ENCODE assay signal across 9 cellular contexts in the genomic region with DNA sequence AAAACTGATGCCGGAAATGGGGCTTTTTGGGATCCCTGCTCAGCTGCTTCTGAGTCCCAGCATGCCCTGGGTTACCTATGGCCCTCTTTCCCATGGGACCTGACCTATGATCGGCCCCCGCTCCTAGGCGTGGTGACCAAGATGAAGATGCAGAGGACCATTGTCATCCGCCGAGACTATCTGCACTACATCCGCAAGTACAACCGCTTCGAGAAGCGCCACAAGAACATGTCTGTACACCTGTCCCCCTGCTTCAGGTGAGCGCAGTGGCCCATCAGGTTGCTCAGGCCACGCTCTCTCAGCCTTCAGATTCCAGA. TPM values are rescaled to one million over a fixed set of nuclear protein-coding genes. Genes with fewer than 3 reads are reported as not detected.
DNase-seq lines count a peak whose midpoint lies in the region; ATAC-seq and TF ChIP-seq lines count a peak whose summit lies in the region.
"Had no signal": no experiment of that assay in that cellular context is flagged by ENCODE, and none has a peak within 500 bp of the region (broad histone marks: within the 10 kb centered on the region; RNA-seq: fewer than 3 reads in every experiment).

No MANE protein-coding gene starts in this region.

- H3K4me2 ChIP-seq in OCI-LY1 (ENCODE audit: low read length) = peak overlapping the region; percentile 79

- peaks cover 8% of the 10 kb centered on the region for H3F3A ChIP-seq in OCI-LY1 (ENCODE audit: insufficient read depth, low read length)

- H3K27me3 ChIP-seq in OCI-LY1 (ENCODE audit: insufficient read depth, low read length) = no peaks in the 10 kb centered on the region
- H3K27me3 ChIP-seq in neuron (ENCODE audit: insufficient read depth, low read length) = no peaks in the 10 kb centered on the region

- H3K4me3 Mint-ChIP-seq in CD14-positive monocyte = peak overlapping the region in 1 of 2 donors; percentile 91

- peaks cover 28 to 29% of the 10 kb centered on the region in 2 donors for H3K36me3 Mint-ChIP-seq in CD14-positive monocyte

- TF ChIP-seq CTCF in CD14-positive monocyte (IDR thresholded peaks at IDR 0.05) = no peak
- TF ChIP-seq CTCF in OCI-LY1 (IDR thresholded peaks at IDR 0.05; ENCODE audit: low read length) = no peak
- TF ChIP-seq CTCF in coronary artery (IDR thresholded peaks at IDR 0.05) = no peak

- no peak for ATAC-seq in HG02571 (IDR thresholded peaks at IDR 0.05; ENCODE audit: unreplicated experiment)

- H3K4me1 Mint-ChIP-seq in CD14-positive monocyte = peaks cover 40% of the 10 kb centered on the region

- no peak overlapping the region for H3K27ac ChIP-seq in OCI-LY1 (ENCODE audit: low read depth, low read length, poor library complexity, severe bottlenecking)
- peak overlapping the region in 1 of 2 donors; percentile 95 for H3K27ac ChIP-seq in coronary artery

- H2AFZ ChIP-seq in OCI-LY1 (ENCODE audit: low read length) (no peak overlapping the region), neuron (ENCODE audit: low read depth, low read length) (no peak overlapping the region)

- peaks cover 9 to 18% (median 12%) of the 10 kb centered on the region in 3 donors for H3K27me3 Mint-ChIP-seq in CD14-positive monocyte (ENCODE audit: low read depth in 3 of 3)

- DNase-seq in CD14-positive monocyte (ENCODE audit: low spot score) (no peak), coronary artery (ENCODE audit: low spot score) (no peak), foreskin melanocyte (no peak), kidney glomerular epithelial cell (lab: John Stamatoyannopoulos, UW) (no peak), NCI-H1092 (lab: John Stamatoyannopoulos, UW) (no peak)

- peak overlapping the region in 5 of 7 donors; percentile 31 to 99 (median 97) for H3K27ac Mint-ChIP-seq in CD14-positive monocyte

- H3K9me3 ChIP-seq in OCI-LY1 (ENCODE audit: low read length) (no peaks in the 10 kb centered on the region), neuron (ENCODE audit: low read length) (no peaks in the 10 kb centered on the region)
- H3K9me3 ChIP-seq: prostate gland had no signal

- H4K20me1 ChIP-seq in OCI-LY1 (ENCODE audit: insufficient read depth, low read length) = no peaks in the 10 kb centered on the region

- H3K79me2 ChIP-seq in OCI-LY1 (ENCODE audit: insufficient read depth, low read length) = peaks cover 6% of the 10 kb centered on the region; the same call in 1 of the 2 replicates

- H3K4me3 ChIP-seq in OCI-LY1 (ENCODE audit: low read depth, low read length, poor library complexity, severe bottlenecking) (peak overlapping the region; percentile 99), coronary artery (peak overlapping the region; percentile 84), neuron (ENCODE audit: low read length) (peak overlapping the region; percentile 100)

- intact Hi-C loops in CD14-positive monocyte (cut with micrococcal nuclease) = loop anchor here (5.0 to 10.0 kb wide), 4 partner anchors 45 to 180 kb away; a partner anchor contains a TSS

- peaks cover 50% of the 10 kb centered on the region for H3K4me1 ChIP-seq in OCI-LY1 (ENCODE audit: insufficient read depth, low read length, severe bottlenecking)
- H3K4me1 ChIP-seq in neuron (ENCODE audit: insufficient read depth, low read length) = peaks cover 19% of the 10 kb centered on the region
- H3K4me1 ChIP-seq: prostate gland had no signal

- H3K9me3 Mint-ChIP-seq in CD14-positive monocyte = peaks cover 0 to 1% (median 0%) of the 10 kb centered on the region in 7 donors

- peak overlapping the region; percentile 100 for H3K9ac ChIP-seq in OCI-LY1 (ENCODE audit: low read length)

- peaks cover 49% of the 10 kb centered on the region for H3K36me3 ChIP-seq in OCI-LY1 (ENCODE audit: insufficient read depth, low read length)
- H3K36me3 ChIP-seq in neuron (ENCODE audit: insufficient read depth, low read length) = peaks cover 34% of the 10 kb centered on the region

- no peaks in the 10 kb centered on the region for H3K9me2 ChIP-seq in OCI-LY1 (ENCODE audit: low read depth, low read length)

RNA-seq across cellular contexts. Expression of a gene that starts 1.5 kb away (rescaled TPM):
- 1,000 to 10,000 TPM; 1,103 to 1,481 TPM for polyA plus RNA-seq in CD14-positive monocyte

RNA-seq across cellular contexts. Expression of a gene that starts 10.3 kb away (rescaled TPM):
- polyA plus RNA-seq in CD14-positive monocyte = 100 to 1,000 TPM; 655 to 663 TPM

RNA-seq across cellular contexts. Expression of a gene that starts 14.7 kb away (rescaled TPM):
- 100 to 1,000 TPM; 720 to 930 TPM for polyA plus RNA-seq in CD14-positive monocyte

RNA-seq across cellular contexts. Expression of a gene that starts 23.7 kb away (rescaled TPM):
- 1 to 10 TPM; 5.0 to 6.9 TPM for polyA plus RNA-seq in CD14-positive monocyte

RNA-seq across cellular contexts. Expression of a gene that starts 30.1 kb away (rescaled TPM):
- polyA plus RNA-seq in CD14-positive monocyte = not detected
